In genomic region chr5:75524071-75524470, GRCh38 we compare ENCODE assay signal across 9 cellular contexts. TPM values are rescaled to one million over a fixed set of nuclear protein-coding genes. Genes with fewer than 3 reads are reported as not detected.
DNase-seq lines count a peak whose midpoint lies in the region; ATAC-seq and TF ChIP-seq lines count a peak whose summit lies in the region.
"Had no signal": no experiment of that assay in that cellular context is flagged by ENCODE, and none has a peak within 500 bp of the region (broad histone marks: within the 10 kb centered on the region; RNA-seq: fewer than 3 reads in every experiment).

No MANE protein-coding gene starts in this region.

- H3K9me3 ChIP-seq in neural progenitor cell (ENCODE audit: low read depth) (peaks cover 7% of the 10 kb centered on the region), PC-9 (ENCODE audit: insufficient read depth, low read depth) (peaks cover 16% of the 10 kb centered on the region)

- no peaks in the 10 kb centered on the region for H3F3A ChIP-seq in neural progenitor cell (ENCODE audit: low read depth)
- no peaks in the 10 kb centered on the region; the same call in 1 of the 2 replicates for H3F3A ChIP-seq in PC-9 (ENCODE audit: insufficient read depth, low read depth)

- peaks cover 36% of the 10 kb centered on the region for H3K36me3 Mint-ChIP-seq in activated CD4-positive, alpha-beta T cell treated with anti-CD3 and anti-CD28 coated beads for 36 hours (ENCODE audit: low read depth)
- H3K36me3 Mint-ChIP-seq in HFFc6 (ENCODE audit: low read depth), result peaks cover 34% of the 10 kb centered on the region
- H3K36me3 Mint-ChIP-seq in neural progenitor cell, result peaks cover 29% of the 10 kb centered on the region

- no peaks in the 10 kb centered on the region for H3K9me2 ChIP-seq in PC-9 (ENCODE audit: insufficient read depth)

- no peak overlapping the region for H3K4me2 ChIP-seq in neural progenitor cell
- no peak overlapping the region for H3K4me2 ChIP-seq in PC-9

- H3K4me1 ChIP-seq in neural progenitor cell (peaks cover 8% of the 10 kb centered on the region), PC-9 (replicated peaks; ENCODE audit: insufficient read depth) (peaks cover 15% of the 10 kb centered on the region)

- no peaks in the 10 kb centered on the region for H3K27me3 Mint-ChIP-seq in activated CD4-positive, alpha-beta T cell treated with anti-CD3 and anti-CD28 coated beads for 36 hours
- H3K27me3 Mint-ChIP-seq in HFFc6 (ENCODE audit: insufficient read depth) (no peaks in the 10 kb centered on the region), neural progenitor cell (ENCODE audit: insufficient read depth, low read depth) (no peaks in the 10 kb centered on the region)

- H3K27ac Mint-ChIP-seq in activated CD4-positive, alpha-beta T cell treated with anti-CD3 and anti-CD28 coated beads for 36 hours, result peak overlapping the region; percentile 61
- H3K27ac Mint-ChIP-seq in HFFc6 (peak overlapping the region; percentile 51), neural progenitor cell (no peak overlapping the region)

- TF ChIP-seq CTCF in HFFc6 (IDR thresholded peaks at IDR 0.05), result no peak
- TF ChIP-seq CTCF in neural progenitor cell (IDR thresholded peaks at IDR 0.05), result no peak
- no peak for TF ChIP-seq CTCF in PC-9 (conservative IDR thresholded peaks at IDR 0.05)

- H3K36me3 ChIP-seq in neural progenitor cell, result no peaks in the 10 kb centered on the region
- H3K36me3 ChIP-seq in PC-9 (ENCODE audit: low read depth), result peaks cover 7% of the 10 kb centered on the region

- H3K4me1 Mint-ChIP-seq in activated CD4-positive, alpha-beta T cell treated with anti-CD3 and anti-CD28 coated beads for 36 hours, result peaks cover 59% of the 10 kb centered on the region
- peaks cover 60% of the 10 kb centered on the region for H3K4me1 Mint-ChIP-seq in HFFc6 (ENCODE audit: low read depth)
- peaks cover 2% of the 10 kb centered on the region for H3K4me1 Mint-ChIP-seq in neural progenitor cell

- peak; percentile 97 for ATAC-seq in activated CD4-positive, alpha-beta T cell treated with anti-CD3 and anti-CD28 coated beads for 36 hours

- H3K9ac ChIP-seq in neural progenitor cell, result no peak overlapping the region

- H4K20me1 ChIP-seq in neural progenitor cell (ENCODE audit: low read depth), result no peaks in the 10 kb centered on the region
- peaks cover 4% of the 10 kb centered on the region; the same call in 1 of the 2 replicates for H4K20me1 ChIP-seq in PC-9 (ENCODE audit: insufficient read depth)

- no TSS peak for BruUV-seq in PC-9 (replicated peaks; lab: Mats Ljungman, UMichigan)

- peak; percentile 29 for DNase-seq in activated CD4-positive, alpha-beta T cell treated with anti-CD3 and anti-CD28 coated beads for 36 hours
- DNase-seq in activated CD4-positive, alpha-beta T cell treated with anti-CD3 and anti-CD28 coated beads for 1 hour, result no peak
- DNase-seq in HFFc6, result no peak
- peak; percentile 41 for DNase-seq in KBM-7
- DNase-seq in neural progenitor cell (ENCODE audit: low spot score), result no peak
- no peak for DNase-seq in nucleus accumbens (lab: John Stamatoyannopoulos, UW)
- DNase-seq in islet precursor cell, result no peak
- no peak for DNase-seq in PC-9
- DNase-seq: OCI-M1 had no signal

- CTCF ChIA-PET in activated CD4-positive, alpha-beta T cell treated with anti-CD3 and anti-CD28 coated beads for 36 hours (lab: Charles Lee), result interaction anchor here (0.7 to 1.3 kb wide), 2 partner anchors 13 to 14 kb away, joined by 3 to 4 read pairs; partner anchors contain the start of gene CERT1
- CTCF ChIA-PET in PC-9 (lab: Charles Lee), result no interaction called here

- peak overlapping the region; percentile 20 for H3K4me3 Mint-ChIP-seq in activated CD4-positive, alpha-beta T cell treated with anti-CD3 and anti-CD28 coated beads for 36 hours
- H3K4me3 Mint-ChIP-seq in HFFc6 (no peak overlapping the region; the same call in 1 of the 2 replicates), neural progenitor cell (no peak overlapping the region)

- peaks cover 18% of the 10 kb centered on the region for H3K9me3 Mint-ChIP-seq in activated CD4-positive, alpha-beta T cell treated with anti-CD3 and anti-CD28 coated beads for 36 hours (ENCODE audit: low read depth)
- H3K9me3 Mint-ChIP-seq in HFFc6, result peaks cover 13% of the 10 kb centered on the region
- peaks cover 32% of the 10 kb centered on the region for H3K9me3 Mint-ChIP-seq in neural progenitor cell

- intact Hi-C loops in activated CD4-positive, alpha-beta T cell treated with anti-CD3 and anti-CD28 coated beads for 36 hours (cut with DNase I, micrococcal nuclease), result loop anchor here (1.0 to 10.0 kb wide), 2 partner anchors 43 to 1829 kb away; no protein-coding TSS in a partner anchor
- intact Hi-C loops in PC-9 (cut with micrococcal nuclease; ENCODE audit: unreplicated experiment), result no loop called here

- H3K79me2 ChIP-seq in neural progenitor cell (ENCODE audit: low read depth), result peaks cover 62% of the 10 kb centered on the region
- peaks cover 23% of the 10 kb centered on the region for H3K79me2 ChIP-seq in PC-9 (ENCODE audit: low read depth)

- POLR2A ChIA-PET in activated CD4-positive, alpha-beta T cell treated with anti-CD3 and anti-CD28 coated beads for 36 hours (lab: Charles Lee), result interaction anchor here (0.7 kb wide), 2 partner anchors 193 to 286 kb away, joined by 3 to 4 read pairs; partner anchors contain the start of gene POC5
- POLR2A ChIA-PET in PC-9 (lab: Charles Lee; ENCODE audit: unreplicated experiment), result no interaction called here

- no peaks in the 10 kb centered on the region for H3K27me3 ChIP-seq in neural progenitor cell
- H3K27me3 ChIP-seq in PC-9 (ENCODE audit: insufficient read depth, low read depth), result no peaks in the 10 kb centered on the region

- H3K4me3 ChIP-seq in neural progenitor cell (no peak overlapping the region), PC-9 (no peak overlapping the region)

- no peak overlapping the region for H2AFZ ChIP-seq in neural progenitor cell (replicated peaks)
- no peak overlapping the region for H2AFZ ChIP-seq in PC-9

- in situ Hi-C loops in KBM-7 (cut with MboI; ENCODE audit: low pct_unique_long_range_greater_than_20kb, low sequenced_read_pairs), result no loop called here

- H3K27ac ChIP-seq in neural progenitor cell (peak overlapping the region; percentile 12), PC-9 (no peak overlapping the region)

RNA-seq across cellular contexts. Expression of gene POLK, which starts 12.4 kb away (rescaled TPM):
- 10 to 100 TPM; 35.5 to 49.1 TPM for total RNA-seq in activated CD4-positive, alpha-beta T cell treated with anti-CD3 and anti-CD28 coated beads for 36 hours
- total RNA-seq in HFFc6 (2021; fragmentation: NEBNext Ultra II Directional; extraction: Animal tissue kit (Norgen Biotek cat#: 25700)), result 10 to 100 TPM; 25.5 to 30.8 (median 28.7) TPM
- total RNA-seq in neural progenitor cell (ENCODE audit: low replicate concordance) (22.0 and 30.9 TPM in 2 replicates), PC-9 (2021) (19.2 and 20.9 TPM in 2 replicates)

RNA-seq across cellular contexts. Expression of gene CERT1, which starts 12.6 kb away (rescaled TPM):
- total RNA-seq in activated CD4-positive, alpha-beta T cell treated with anti-CD3 and anti-CD28 coated beads for 36 hours, result 10 to 100 TPM; 21.6 to 24.5 TPM
- total RNA-seq in HFFc6 (2021; fragmentation: NEBNext Ultra II Directional; extraction: Animal tissue kit (Norgen Biotek cat#: 25700)), result 10 to 100 TPM; 19.4 to 28.3 (median 22.4) TPM
- total RNA-seq in neural progenitor cell (ENCODE audit: low replicate concordance), result 37.3 and 50.4 TPM in 2 replicates
- 17.6 and 19.5 TPM in 2 replicates for total RNA-seq in PC-9 (2021)

Comparison
In these comparisons a context has a peak if more than half of its experiments do, and no peak if none do; other contexts are left out.
1. DNase-seq: peak in activated CD4-positive, alpha-beta T cell treated with anti-CD3 and anti-CD28 coated beads for 36 hours (single experiment) and KBM-7 (single experiment); none in activated CD4-positive, alpha-beta T cell treated with anti-CD3 and anti-CD28 coated beads for 1 hour (single experiment), HFFc6 (single experiment), neural progenitor cell (single experiment), nucleus accumbens (0 of 56), islet precursor cell (single experiment) and PC-9 (0 of 2).